16 cellular contexts compared by ENCODE assay signal in the genomic region with DNA sequence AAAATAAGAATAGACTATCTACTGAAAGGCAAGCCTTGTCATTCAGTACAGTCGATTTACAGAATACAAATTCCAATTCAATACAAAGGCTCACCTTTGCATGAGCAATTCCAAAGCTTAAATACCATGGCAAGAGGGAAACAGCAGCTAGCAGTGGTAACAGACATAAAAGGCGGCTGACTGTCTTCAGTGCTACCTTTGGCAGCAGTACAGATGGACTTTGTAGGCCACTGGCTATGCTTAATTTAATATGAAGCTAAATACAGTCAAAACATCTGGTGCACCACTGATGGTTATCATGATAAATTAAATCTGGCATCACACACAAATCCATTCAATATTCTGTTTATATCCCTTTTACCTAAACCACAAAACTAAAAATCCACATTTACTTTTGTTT.
DNase-seq lines count a peak whose midpoint lies in the region; ATAC-seq, FAIRE-seq and TF ChIP-seq lines count a peak whose summit lies in the region.
"Had no signal": no experiment of that assay in that cellular context is flagged by ENCODE, and none has a peak within 500 bp of the region (broad histone marks: within the 10 kb centered on the region; RNA-seq: fewer than 3 reads in every experiment).

No MANE protein-coding gene starts in this region.

- DNase-seq in GM12892 (ENCODE audit: insufficient read length) (no peak), NCI-H446 (lab: John Stamatoyannopoulos, UW) (peak; percentile 9 to 28), adipocyte (ENCODE audit: low read depth) (peak; percentile 12), mucosa of gallbladder (ENCODE audit: low spot score) (peak; percentile 20), sciatic nerve (ENCODE audit: low spot score) (no peak)
- DNase-seq in stimulated activated naive CD4-positive, alpha-beta T cell treated with Interleukin-2 at 50 U/mL for 16 hours (lab: John Stamatoyannopoulos, UW): no peak
- DNase-seq: activated CD4-positive, alpha-beta T cell treated with anti-CD3 and anti-CD28 coated beads, Interleukin-2, amount 10 ng/mL, durations not matched to agents 24 days and 14 days; heart right ventricle; islet precursor cell; MM.1S; stimulated activated CD4-positive, alpha-beta T cell treated with anti-CD3 and anti-CD28 coated beads, Interleukin-4, amount 100 ng/mL, for 1 hour had no signal

- no peaks in the 10 kb centered on the region for H3K9me3 ChIP-seq in adipocyte (ENCODE audit: control insufficient read depth, low read length)
- H3K9me3 ChIP-seq: heart right ventricle, SJSA1, suprapubic skin had no signal

- H3K36me3 ChIP-seq in adipocyte (ENCODE audit: control insufficient read depth, insufficient read depth, low read length, severe bottlenecking): no peaks in the 10 kb centered on the region
- H3K36me3 ChIP-seq: heart right ventricle, SJSA1, suprapubic skin had no signal

- no peak overlapping the region for H3K4me3 ChIP-seq in adipocyte (ENCODE audit: low read length)
- H3K4me3 ChIP-seq: heart right ventricle, SJSA1, suprapubic skin had no signal

- H3K27me3 ChIP-seq in adipocyte (replicated peaks; ENCODE audit: control insufficient read depth, insufficient read depth, low read length): no peaks in the 10 kb centered on the region
- H3K27me3 ChIP-seq: heart right ventricle, SJSA1, suprapubic skin had no signal

- TF ChIP-seq POLR2A in GM12892 (IDR thresholded peaks at IDR 0.05; ENCODE audit: low read depth, low read length): no peak

- FAIRE-seq in GM12892 (lab: Jason Lieb, UNC): peak; percentile 68

- no peak for ATAC-seq in sciatic nerve
- ATAC-seq in HG03175 (IDR thresholded peaks at IDR 0.05; ENCODE audit: unreplicated experiment): no peak
- ATAC-seq in GM19324 (IDR thresholded peaks at IDR 0.05; ENCODE audit: low FRiP score, unreplicated experiment): no peak
- ATAC-seq: activated naive CD4-positive, alpha-beta T cell treated with anti-CD3 and anti-CD28 coated beads, Interleukin-2, amount 50 U/mL, for 72 hours; heart right ventricle had no signal

- intact Hi-C loops in sciatic nerve (cut with DNase I): no loop called here

- no peak overlapping the region for H3K9ac ChIP-seq in adipocyte (ENCODE audit: low read length)

- peaks cover 10% of the 10 kb centered on the region for H3K4me1 ChIP-seq in adipocyte (ENCODE audit: control insufficient read depth, insufficient read depth, low read length)

Comparison
In these comparisons a context has a peak if more than half of its experiments do, and no peak if none do; other contexts are left out.
1. DNase-seq: peak in NCI-H446 (2 of 2), adipocyte (single experiment) and mucosa of gallbladder (single experiment); none in GM12892 (single experiment), stimulated activated naive CD4-positive, alpha-beta T cell treated with Interleukin-2 at 50 U/mL for 16 hours (single experiment) and sciatic nerve (single experiment).